In the genomic region with DNA sequence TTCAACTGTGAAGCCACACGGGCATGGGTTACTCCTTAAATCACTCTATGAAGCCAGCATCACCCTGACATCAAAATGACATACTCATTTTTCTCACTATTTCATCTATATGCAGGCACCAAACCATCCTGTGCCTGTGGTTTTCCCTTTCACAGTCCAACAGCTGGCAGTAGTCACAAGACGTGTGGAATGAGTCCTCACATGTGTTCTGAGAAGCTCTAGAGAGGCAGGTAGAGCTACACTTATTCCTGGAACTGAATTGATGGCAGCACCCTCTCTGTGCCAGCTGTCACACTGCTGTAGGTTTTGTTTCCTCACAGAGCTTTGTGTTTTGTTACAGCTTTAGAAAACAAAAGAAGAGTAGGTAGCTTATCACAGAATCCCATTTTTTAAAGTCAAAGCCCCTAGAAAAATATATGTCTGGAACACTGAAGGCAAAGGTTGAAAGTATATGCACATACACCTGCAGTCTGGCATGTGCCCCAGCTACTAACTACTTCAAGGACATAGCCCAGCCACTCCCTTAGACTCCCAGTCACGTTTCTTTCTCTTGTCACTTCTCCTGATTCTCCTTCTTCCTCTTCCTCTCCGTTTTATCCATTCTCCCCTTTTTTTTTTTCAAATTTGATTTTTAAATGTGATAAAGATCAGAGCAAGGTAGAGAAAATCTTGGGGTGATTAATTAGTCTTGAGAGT, we compare ENCODE assay signal across 14 cellular contexts.
DNase-seq lines count a peak whose midpoint lies in the region; ATAC-seq lines count a peak whose summit lies in the region.
"Had no signal": no experiment of that assay in that cellular context is flagged by ENCODE, and none has a peak within 500 bp of the region (broad histone marks: within the 10 kb centered on the region; RNA-seq: fewer than 3 reads in every experiment).

No MANE protein-coding gene starts in this region.

- DNase-seq in activated CD4-positive, alpha-beta T cell treated with anti-CD3 and anti-CD28 coated beads for 36 hours: peak; percentile 17
- no peak for DNase-seq in activated CD4-positive, alpha-beta T cell treated with anti-CD3 and anti-CD28 coated beads, Interleukin-2, amount 50 U/mL, for 4 hours
- DNase-seq in NCI-H2171 treated with DMSO at 0.1 percent for 48 hours (lab: John Stamatoyannopoulos, UW): peak; percentile 74
- DNase-seq in myocyte (ENCODE audit: low read depth): peak; percentile 72
- DNase-seq in iPS-NIHi11 (ENCODE audit: low spot score): no peak
- no peak for DNase-seq in LoVo (ENCODE audit: low spot score)
- DNase-seq: naive B cell, NCI-H446 treated with DMSO at 0.1 percent for 48 hours, right cardiac atrium, upper lobe of left lung had no signal

- no peaks in the 10 kb centered on the region for H3K4me1 Mint-ChIP-seq in activated CD4-positive, alpha-beta T cell treated with anti-CD3 and anti-CD28 coated beads for 36 hours
- H3K4me1 Mint-ChIP-seq: CD14-positive monocyte, naive B cell had no signal

- H3K27ac Mint-ChIP-seq in activated CD4-positive, alpha-beta T cell treated with anti-CD3 and anti-CD28 coated beads for 36 hours: no peak overlapping the region
- H3K27ac Mint-ChIP-seq: CD14-positive monocyte; naive B cell; stimulated activated naive CD8-positive, alpha-beta T cell treated with anti-CD3 and anti-CD28 coated beads, Interleukin-15, Interleukin-2, amounts not matched to agents 100 ng/mL and 50 ng/mL, for 24 hours had no signal

- peaks cover 14% of the 10 kb centered on the region for H3K9me3 Mint-ChIP-seq in activated CD4-positive, alpha-beta T cell treated with anti-CD3 and anti-CD28 coated beads for 36 hours (ENCODE audit: low read depth)

- no peaks in the 10 kb centered on the region for H3K27me3 Mint-ChIP-seq in activated CD4-positive, alpha-beta T cell treated with anti-CD3 and anti-CD28 coated beads for 36 hours
- H3K27me3 Mint-ChIP-seq: naive B cell; stimulated activated naive CD8-positive, alpha-beta T cell treated with anti-CD3 and anti-CD28 coated beads, Interleukin-15, Interleukin-2, amounts not matched to agents 100 ng/mL and 50 ng/mL, for 24 hours had no signal

- CTCF ChIA-PET in activated CD4-positive, alpha-beta T cell treated with anti-CD3 and anti-CD28 coated beads for 36 hours (lab: Charles Lee): no interaction called here

- H3K4me3 Mint-ChIP-seq in activated CD4-positive, alpha-beta T cell treated with anti-CD3 and anti-CD28 coated beads for 36 hours: no peak overlapping the region
- H3K4me3 Mint-ChIP-seq: CD14-positive monocyte; naive B cell; stimulated activated naive CD8-positive, alpha-beta T cell treated with anti-CD3 and anti-CD28 coated beads, Interleukin-15, Interleukin-2, amounts not matched to agents 100 ng/mL and 50 ng/mL, for 24 hours had no signal

- ATAC-seq in activated CD4-positive, alpha-beta T cell treated with anti-CD3 and anti-CD28 coated beads for 36 hours: peak; percentile 58
- ATAC-seq in GM21423 (IDR thresholded peaks at IDR 0.05; ENCODE audit: unreplicated experiment) (peak; percentile 53), HG02973 (IDR thresholded peaks at IDR 0.05; ENCODE audit: unreplicated experiment) (no peak)
- ATAC-seq: right cardiac atrium had no signal

- POLR2A ChIA-PET in activated CD4-positive, alpha-beta T cell treated with anti-CD3 and anti-CD28 coated beads for 36 hours (lab: Charles Lee): no interaction called here

- H3K36me3 Mint-ChIP-seq in activated CD4-positive, alpha-beta T cell treated with anti-CD3 and anti-CD28 coated beads for 36 hours (ENCODE audit: low read depth): peaks cover 15% of the 10 kb centered on the region
- H3K36me3 Mint-ChIP-seq: CD14-positive monocyte had no signal

- intact Hi-C loops in activated CD4-positive, alpha-beta T cell treated with anti-CD3 and anti-CD28 coated beads for 36 hours (cut with DNase I, micrococcal nuclease): no loop called here

Comparison
In these comparisons a context has a peak if more than half of its experiments do, and no peak if none do; other contexts are left out.
1. DNase-seq: peak in activated CD4-positive, alpha-beta T cell treated with anti-CD3 and anti-CD28 coated beads for 36 hours (single experiment), NCI-H2171 treated with DMSO at 0.1 percent for 48 hours (single experiment) and myocyte (single experiment); none in activated CD4-positive, alpha-beta T cell treated with anti-CD3 and anti-CD28 coated beads, Interleukin-2, amount 50 U/mL, for 4 hours (0 of 2), iPS-NIHi11 (single experiment) and LoVo (single experiment).